15 cellular contexts compared by ENCODE assay signal in the genomic region with DNA sequence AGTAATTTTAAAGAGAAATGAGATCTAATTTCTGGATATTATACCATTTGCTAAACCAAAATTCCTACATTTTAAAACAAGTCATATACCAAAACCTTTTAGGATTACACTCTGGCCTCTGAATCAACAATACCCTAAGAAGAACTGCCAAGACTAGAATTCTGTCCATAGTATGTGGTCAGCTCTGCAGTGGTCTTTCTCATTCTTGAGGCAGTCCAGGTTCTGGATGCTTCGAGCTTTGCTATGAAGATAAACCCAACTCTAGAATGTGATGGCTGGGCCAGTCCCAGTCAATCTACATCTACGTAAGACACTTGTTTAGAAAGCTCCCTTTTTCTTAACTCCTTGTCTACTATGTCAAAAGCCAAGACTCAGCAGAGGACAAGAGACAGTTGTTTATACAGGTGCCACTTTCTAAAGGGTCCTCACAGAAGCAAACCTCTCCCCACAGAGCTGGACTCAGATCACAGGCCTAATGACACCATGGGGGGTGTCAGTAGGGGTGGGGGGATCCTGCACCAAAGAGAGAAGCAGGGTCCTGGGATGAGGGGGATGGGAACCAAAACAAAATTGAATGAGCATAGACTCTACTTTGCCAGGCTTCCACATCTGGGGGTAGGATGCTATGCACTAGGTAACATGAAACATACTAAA.
"Had no signal": no experiment of that assay in that cellular context is flagged by ENCODE, and none has a peak within 500 bp of the region (broad histone marks: within the 10 kb centered on the region; RNA-seq: fewer than 3 reads in every experiment).

No MANE protein-coding gene starts in this region.

- H3K27ac Mint-ChIP-seq: activated CD4-positive, alpha-beta memory T cell treated with anti-CD3 and anti-CD28 coated beads for 36 hours; activated naive CD4-positive, alpha-beta T cell treated with anti-CD3 and anti-CD28 coated beads, Interleukin-2, amount 10 ng/mL, durations not matched to agents 7 days and 5 days; activated T-cell treated with anti-CD3 and anti-CD28 coated beads, Interleukin-2, amount 50 U/mL, for 24 hours; dendritic cell treated with granulocyte-macrophage colony-stimulating factor and Interleukin-4, amounts not matched to agents 40 ng/mL and 50 ng/mL, for 4 days; natural killer cell treated with Interleukin-12 subunit alpha and Interleukin-12 subunit beta and Interleukin-15 and Interleukin-18, amount 100 ng/mL, for 72 hours had no signal

- H3K36me3 ChIP-seq: ovary, sigmoid colon, thyroid gland had no signal

- H3K36me3 Mint-ChIP-seq: activated CD4-positive, alpha-beta memory T cell treated with anti-CD3 and anti-CD28 coated beads for 36 hours; activated naive CD4-positive, alpha-beta T cell treated with anti-CD3 and anti-CD28 coated beads, Interleukin-2, amount 10 ng/mL, durations not matched to agents 7 days and 5 days; natural killer cell treated with Interleukin-12 subunit alpha and Interleukin-12 subunit beta and Interleukin-15 and Interleukin-18, amount 100 ng/mL, for 72 hours had no signal

- H3K4me3 ChIP-seq: ovary, sigmoid colon, SK-N-MC, thyroid gland had no signal

- H3K27me3 Mint-ChIP-seq: activated CD4-positive, alpha-beta memory T cell treated with anti-CD3 and anti-CD28 coated beads for 36 hours; activated naive CD4-positive, alpha-beta T cell treated with anti-CD3 and anti-CD28 coated beads, Interleukin-2, amount 10 ng/mL, durations not matched to agents 7 days and 5 days; dendritic cell treated with granulocyte-macrophage colony-stimulating factor and Interleukin-4, amounts not matched to agents 40 ng/mL and 50 ng/mL, for 4 days; memory B cell had no signal

- H3K4me1 Mint-ChIP-seq: activated naive CD4-positive, alpha-beta T cell treated with anti-CD3 and anti-CD28 coated beads, Interleukin-2, amount 10 ng/mL, durations not matched to agents 7 days and 5 days had no signal

- H3K9me3 ChIP-seq: ovary, sigmoid colon, thyroid gland had no signal

- DNase-seq: activated CD4-positive, alpha-beta memory T cell treated with anti-CD3 and anti-CD28 coated beads for 36 hours; activated CD4-positive, alpha-beta T cell treated with anti-CD3 and anti-CD28 coated beads for 1 hour; activated naive CD4-positive, alpha-beta T cell treated with anti-CD3 and anti-CD28 coated beads, Interleukin-2, amount 10 ng/mL, durations not matched to agents 7 days and 5 days; activated T-cell treated with anti-CD3 and anti-CD28 coated beads, Interleukin-2, amount 50 U/mL, for 24 hours; cerebellar nuclear complex; kidney glomerular epithelial cell; left ventricle myocardium superior; ovary; sigmoid colon; stimulated activated CD4-positive, alpha-beta T cell treated with anti-CD3 and anti-CD28 coated beads, Interleukin-1b, Interleukin-23, amount 100 ng/mL, for 48 hours; thyroid gland had no signal

- H3K27me3 ChIP-seq: ovary, sigmoid colon, thyroid gland had no signal

- H3K9me3 Mint-ChIP-seq: activated CD4-positive, alpha-beta memory T cell treated with anti-CD3 and anti-CD28 coated beads for 36 hours; activated naive CD4-positive, alpha-beta T cell treated with anti-CD3 and anti-CD28 coated beads, Interleukin-2, amount 10 ng/mL, durations not matched to agents 7 days and 5 days; activated T-cell treated with anti-CD3 and anti-CD28 coated beads, Interleukin-2, amount 50 U/mL, for 24 hours; dendritic cell treated with granulocyte-macrophage colony-stimulating factor and Interleukin-4, amounts not matched to agents 40 ng/mL and 50 ng/mL, for 4 days; natural killer cell treated with Interleukin-12 subunit alpha and Interleukin-12 subunit beta and Interleukin-15 and Interleukin-18, amount 100 ng/mL, for 72 hours had no signal

- H3K4me3 Mint-ChIP-seq: activated CD4-positive, alpha-beta memory T cell treated with anti-CD3 and anti-CD28 coated beads for 36 hours; activated naive CD4-positive, alpha-beta T cell treated with anti-CD3 and anti-CD28 coated beads, Interleukin-2, amount 10 ng/mL, durations not matched to agents 7 days and 5 days; activated T-cell treated with anti-CD3 and anti-CD28 coated beads, Interleukin-2, amount 50 U/mL, for 24 hours; dendritic cell treated with granulocyte-macrophage colony-stimulating factor and Interleukin-4, amounts not matched to agents 40 ng/mL and 50 ng/mL, for 4 days; memory B cell; natural killer cell treated with Interleukin-12 subunit alpha and Interleukin-12 subunit beta and Interleukin-15 and Interleukin-18, amount 100 ng/mL, for 72 hours had no signal
